In the genomic region with DNA sequence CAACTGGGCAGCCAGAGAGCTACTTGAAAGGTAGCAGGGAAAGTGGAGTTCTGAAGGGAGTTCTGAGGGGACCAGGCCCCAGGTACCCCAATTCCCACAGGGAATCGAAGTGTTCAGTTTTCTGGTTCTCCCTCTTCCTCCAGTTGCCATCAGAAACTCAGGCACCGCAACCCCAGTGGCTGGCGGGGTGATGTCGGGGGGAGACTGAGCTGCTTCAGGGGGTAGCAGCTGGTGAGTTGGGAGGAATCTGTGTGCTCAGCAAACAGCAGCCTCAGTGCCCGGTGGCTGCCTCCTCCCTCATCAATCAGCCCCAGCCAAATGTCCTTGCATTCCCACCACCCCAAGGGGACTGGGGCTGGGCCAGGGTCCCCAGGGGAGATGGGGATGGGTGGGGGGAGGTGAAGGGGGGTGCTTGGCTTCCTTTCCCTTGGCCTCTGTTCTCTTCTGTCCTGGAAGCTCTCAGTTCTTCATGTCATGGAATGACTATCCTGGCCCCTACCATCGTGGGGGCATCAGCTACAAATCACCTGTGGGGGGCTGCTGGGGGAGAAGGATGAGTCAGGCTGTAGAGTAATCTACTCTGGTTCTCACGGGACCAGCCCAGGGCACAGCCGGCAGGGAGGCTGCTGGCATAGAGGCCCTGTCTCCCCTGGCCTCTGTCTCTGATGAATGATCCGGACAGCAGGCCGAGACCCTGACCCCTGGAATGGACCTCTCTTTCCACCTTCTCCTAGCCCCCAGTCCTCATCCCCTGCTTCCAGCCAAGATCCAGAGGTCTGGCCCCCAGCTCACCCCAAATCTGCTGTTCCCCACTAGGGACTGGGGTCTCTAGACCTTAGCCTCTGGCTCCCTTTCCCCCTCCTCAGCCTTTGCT, we compare ENCODE assay signal across 1 cellular context.
TF ChIP-seq lines count a peak whose summit lies in the region.

No MANE protein-coding gene starts in this region.

TF ChIP-seq in HEK293, 187 proteins besides CTCF, POLR2A, EP300 and RAD21 (continued from another document):
- TF ChIP-seq, protein P1, sequence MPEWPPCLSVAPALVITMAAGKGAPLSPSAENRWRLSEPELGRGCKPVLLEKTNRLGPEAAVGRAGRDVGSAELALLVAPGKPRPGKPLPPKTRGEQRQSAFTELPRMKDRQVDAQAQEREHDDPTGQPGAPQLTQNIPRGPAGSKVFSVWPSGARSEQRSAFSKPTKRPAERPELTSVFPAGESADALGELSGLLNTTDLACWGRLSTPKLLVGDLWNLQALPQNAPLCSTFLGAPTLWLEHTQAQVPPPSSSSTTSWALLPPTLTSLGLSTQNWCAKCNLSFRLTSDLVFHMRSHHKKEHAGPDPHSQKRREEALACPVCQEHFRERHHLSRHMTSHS (tag by site-specific recombination; IDR thresholded peaks at IDR 0.05): no peak
- TF ChIP-seq ZNF785 (tag by site-specific recombination; IDR thresholded peaks at IDR 0.05) (no peak), MEIS1 (CRISPR knock-in tag; IDR thresholded peaks at IDR 0.05; ENCODE audit: borderline replicate concordance) (no peak), ZNF600 (tag by site-specific recombination; IDR thresholded peaks at IDR 0.05) (0 out of 2 replicates have a peak, but pooled peaks have one; percentile 5), ZNF341 (tag by site-specific recombination; IDR thresholded peaks at IDR 0.05; ENCODE audit: low read depth) (no peak), ZNF266 (tag by site-specific recombination; IDR thresholded peaks at IDR 0.05; ENCODE audit: low read depth) (no peak), GLIS2 (tag by site-specific recombination; IDR thresholded peaks at IDR 0.05) (0 out of 2 replicates have a peak, but pooled peaks have one; percentile 2), ZNF311 (tag by site-specific recombination; IDR thresholded peaks at IDR 0.05; ENCODE audit: borderline replicate concordance) (no peak), TRIM28 (IDR thresholded peaks at IDR 0.05; ENCODE audit: borderline replicate concordance, low read length) (no peak)
- TF ChIP-seq, protein P2, sequence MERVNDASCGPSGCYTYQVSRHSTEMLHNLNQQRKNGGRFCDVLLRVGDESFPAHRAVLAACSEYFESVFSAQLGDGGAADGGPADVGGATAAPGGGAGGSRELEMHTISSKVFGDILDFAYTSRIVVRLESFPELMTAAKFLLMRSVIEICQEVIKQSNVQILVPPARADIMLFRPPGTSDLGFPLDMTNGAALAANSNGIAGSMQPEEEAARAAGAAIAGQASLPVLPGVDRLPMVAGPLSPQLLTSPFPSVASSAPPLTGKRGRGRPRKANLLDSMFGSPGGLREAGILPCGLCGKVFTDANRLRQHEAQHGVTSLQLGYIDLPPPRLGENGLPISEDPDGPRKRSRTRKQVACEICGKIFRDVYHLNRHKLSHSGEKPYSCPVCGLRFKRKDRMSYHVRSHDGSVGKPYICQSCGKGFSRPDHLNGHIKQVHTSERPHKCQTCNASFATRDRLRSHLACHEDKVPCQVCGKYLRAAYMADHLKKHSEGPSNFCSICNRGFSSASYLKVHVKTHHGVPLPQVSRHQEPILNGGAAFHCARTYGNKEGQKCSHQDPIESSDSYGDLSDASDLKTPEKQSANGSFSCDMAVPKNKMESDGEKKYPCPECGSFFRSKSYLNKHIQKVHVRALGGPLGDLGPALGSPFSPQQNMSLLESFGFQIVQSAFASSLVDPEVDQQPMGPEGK (tag by site-specific recombination; IDR thresholded peaks at IDR 0.05): 0 out of 2 replicates have a peak, but pooled peaks have one; percentile 25
